8 cellular contexts compared by ENCODE assay signal in the genomic region with DNA sequence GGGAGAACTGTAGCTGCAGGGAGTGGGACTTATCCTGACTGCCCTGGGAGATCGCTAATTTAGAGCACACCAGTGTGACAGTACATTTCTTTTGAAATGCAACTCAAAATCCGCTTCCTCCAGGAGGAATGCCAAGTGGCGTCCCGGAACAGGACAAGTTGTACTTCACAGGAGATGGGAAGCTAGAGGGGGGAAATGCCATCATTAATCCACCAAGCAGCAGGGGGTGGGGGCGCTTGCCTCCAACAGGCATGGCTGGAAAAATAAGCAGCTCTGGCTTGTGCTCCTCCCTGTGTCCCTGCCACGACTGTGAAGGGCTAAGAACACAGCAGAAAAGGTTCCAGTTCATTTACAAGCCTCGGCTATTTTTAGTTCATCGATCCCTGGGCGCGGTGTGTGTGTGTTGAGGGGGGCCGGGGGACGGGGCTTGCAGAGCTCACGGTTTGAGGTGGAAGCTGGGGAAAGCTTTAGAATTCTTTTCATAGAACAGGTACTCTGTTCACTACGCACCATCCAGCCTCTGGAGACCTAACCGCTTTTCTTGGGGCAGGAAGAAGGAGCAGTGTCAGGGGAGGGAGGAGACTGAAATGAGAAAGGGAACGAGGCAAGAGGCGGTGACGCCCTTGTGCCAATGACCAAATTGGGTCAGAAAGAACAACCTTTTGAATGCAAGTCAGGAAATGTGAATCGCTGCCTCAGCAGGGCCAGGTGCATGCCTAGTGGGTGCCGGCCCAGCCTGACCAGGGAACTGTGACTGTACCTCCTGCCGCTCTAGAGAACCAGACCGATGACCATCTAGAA. TPM values are rescaled to one million over a fixed set of nuclear protein-coding genes. Genes with fewer than 3 reads are reported as not detected.
A peak's percentile ranks its signal among the peaks of the same experiment; 100 is the strongest.
DNase-seq lines count a peak whose midpoint lies in the region; ATAC-seq and TF ChIP-seq lines count a peak whose summit lies in the region.

No MANE protein-coding gene starts in this region.

- intact Hi-C loops in transverse colon (cut with DNase I; ENCODE audit: low total_unique reads), result no loop called here

- WGBS in transverse colon (ENCODE audit: low coverage in 1 of 2), 2 donors, result 6% methylated on average over 8 to 22 of the region's 22 CpGs

- H3K9me3 ChIP-seq in mucosa of rectum (ENCODE audit: control insufficient read depth in 2 of 2, low read length in 2 of 2), result no peaks in the 10 kb centered on the region
- H3K9me3 ChIP-seq in transverse colon, result no peaks in the 10 kb centered on the region

- no peak overlapping the region for H3K9ac ChIP-seq in mucosa of rectum (ENCODE audit: low read depth in 1 of 2, low read length in 2 of 2)

- H3K27me3 Mint-ChIP-seq in T-helper 1 cell treated with Interleukin-12 subunit alpha and Interleukin-12 subunit beta and Interleukin-4 antibody, amounts not matched to agents 30 μg/mL and 1 μg/mL, for 36 hours (ENCODE audit: low read depth), result peaks cover 9% of the 10 kb centered on the region
- peaks cover 5% of the 10 kb centered on the region for H3K27me3 Mint-ChIP-seq in endothelial cell (ENCODE audit: unreplicated experiment)

- peaks cover 0 to 8% of the 10 kb centered on the region in 2 donors for H3K4me1 ChIP-seq in mucosa of rectum (ENCODE audit: control insufficient read depth in 2 of 2, insufficient read depth in 2 of 2, low read length in 2 of 2)
- peaks cover 9 to 21% (median 16%) of the 10 kb centered on the region in 4 donors for H3K4me1 ChIP-seq in transverse colon

- TF ChIP-seq EP300 in transverse colon (IDR thresholded peaks at IDR 0.05; ENCODE audit: low read depth), result peak; percentile 78

- H3K4me3 Mint-ChIP-seq in T-helper 1 cell treated with Interleukin-12 subunit alpha and Interleukin-12 subunit beta and Interleukin-4 antibody, amounts not matched to agents 30 μg/mL and 1 μg/mL, for 36 hours, result peak overlapping the region; percentile 33
- peak overlapping the region; percentile 80 for H3K4me3 Mint-ChIP-seq in endothelial cell (ENCODE audit: unreplicated experiment)

- H3K36me3 ChIP-seq in mucosa of rectum (ENCODE audit: control insufficient read depth in 2 of 2, insufficient read depth in 2 of 2, low read length in 2 of 2) (no peaks in the 10 kb centered on the region), transverse colon (no peaks in the 10 kb centered on the region)

- DNase-seq in A172 (ENCODE audit: low spot score) (peak; percentile 40), KBM-7 (peak; percentile 24), endothelial cell (ENCODE audit: low spot score) (peak; percentile 15), transverse colon (peak; percentile 38), HUDEP-2 (lab: John Stamatoyannopoulos, UW; ENCODE audit: unreplicated experiment in 76 of 76) (no peak)

- H3K27ac ChIP-seq in mucosa of rectum (ENCODE audit: low read depth in 2 of 2, low read length in 2 of 2), result no peak overlapping the region
- peak overlapping the region; percentile 58 to 76 (median 64) for H3K27ac ChIP-seq in transverse colon

- in situ Hi-C loops in KBM-7 (cut with MboI; ENCODE audit: low pct_unique_long_range_greater_than_20kb, low sequenced_read_pairs), result no loop called here
- in situ Hi-C loops in transverse colon (cut with MboI; ENCODE audit: low pct_ligation_motif_present in 1 of 4, low pct_unique_long_range_greater_than_20kb in 1 of 4, low sequenced_read_pairs in 3 of 4), result no loop called here

- TF ChIP-seq CTCF in endothelial cell (IDR thresholded peaks at IDR 0.05; ENCODE audit: unreplicated experiment) (no peak), transverse colon (IDR thresholded peaks at IDR 0.05) (no peak)

- H3K27ac Mint-ChIP-seq in T-helper 1 cell treated with Interleukin-12 subunit alpha and Interleukin-12 subunit beta and Interleukin-4 antibody, amounts not matched to agents 30 μg/mL and 1 μg/mL, for 36 hours, result no peak overlapping the region
- no peak overlapping the region for H3K27ac Mint-ChIP-seq in endothelial cell (ENCODE audit: unreplicated experiment)

- peak; percentile 70 for ATAC-seq in GM18867 (IDR thresholded peaks at IDR 0.05; ENCODE audit: unreplicated experiment)

- H3K9me3 Mint-ChIP-seq in T-helper 1 cell treated with Interleukin-12 subunit alpha and Interleukin-12 subunit beta and Interleukin-4 antibody, amounts not matched to agents 30 μg/mL and 1 μg/mL, for 36 hours, result no peaks in the 10 kb centered on the region
- no peaks in the 10 kb centered on the region for H3K9me3 Mint-ChIP-seq in endothelial cell (ENCODE audit: unreplicated experiment)

- TF ChIP-seq POLR2A in transverse colon (IDR thresholded peaks at IDR 0.05), result no peak

- no peaks in the 10 kb centered on the region for H3K36me3 Mint-ChIP-seq in T-helper 1 cell treated with Interleukin-12 subunit alpha and Interleukin-12 subunit beta and Interleukin-4 antibody, amounts not matched to agents 30 μg/mL and 1 μg/mL, for 36 hours (ENCODE audit: low read depth)
- H3K36me3 Mint-ChIP-seq in endothelial cell (ENCODE audit: low read depth, unreplicated experiment), result no peaks in the 10 kb centered on the region

- peaks cover 2 to 5% of the 10 kb centered on the region in 2 donors for H3K27me3 ChIP-seq in mucosa of rectum (ENCODE audit: control insufficient read depth in 2 of 2, insufficient read depth in 2 of 2, low read length in 2 of 2)
- H3K27me3 ChIP-seq in transverse colon, result no peaks in the 10 kb centered on the region

- H3K4me3 ChIP-seq in mucosa of rectum (ENCODE audit: low read length in 2 of 2) (peak overlapping the region; percentile 6 to 50), transverse colon (peak overlapping the region in 3 of 4 donors; percentile 10 to 36 (median 11))

- H3K4me1 Mint-ChIP-seq in T-helper 1 cell treated with Interleukin-12 subunit alpha and Interleukin-12 subunit beta and Interleukin-4 antibody, amounts not matched to agents 30 μg/mL and 1 μg/mL, for 36 hours (ENCODE audit: low read depth), result peaks cover 12% of the 10 kb centered on the region
- H3K4me1 Mint-ChIP-seq in endothelial cell (ENCODE audit: unreplicated experiment), result peaks cover 12% of the 10 kb centered on the region

RNA-seq across cellular contexts. Expression of gene DGKG, which starts 51.8 kb away (rescaled TPM):
- 10.1 and 12.0 TPM in 2 replicates for total RNA-seq in A172 (2014; rRNA removed; shearing (Covaris generic))
- 0.54 TPM for total RNA-seq in endothelial cell (ENCODE audit: unreplicated experiment)
- total RNA-seq in transverse colon, result 1 to 10 TPM in 3 of 4 donors, under 1 TPM in 1; 1.00 to 2.9 (median 1.8) TPM

Comparison
In these comparisons a context has a peak if more than half of its experiments do, and no peak if none do; other contexts are left out.
1. DNase-seq: peak in A172 (single experiment), KBM-7 (single experiment), endothelial cell (single experiment) and transverse colon (single experiment); none in HUDEP-2 (0 of 76).
2. H3K27ac ChIP-seq: peak in transverse colon (4 of 4); none in mucosa of rectum (0 of 2).